Comparison of ENCODE assay signal across 8 cellular contexts in genomic region chr13:24671367-24672117, GRCh38. TPM values are rescaled to one million over a fixed set of nuclear protein-coding genes. Genes with fewer than 3 reads are reported as not detected.
DNase-seq lines count a peak whose midpoint lies in the region; ATAC-seq and TF ChIP-seq lines count a peak whose summit lies in the region.

No MANE protein-coding gene starts in this region.

- H3K4me3 ChIP-seq in Karpas-422 (ENCODE audit: low read length), result no peak overlapping the region
- H3K4me3 ChIP-seq in fibroblast of mammary gland (ENCODE audit: control insufficient read depth, low read depth, low read length), result peak overlapping the region; percentile 37
- no peak overlapping the region for H3K4me3 ChIP-seq in naive thymus-derived CD4-positive, alpha-beta T cell (ENCODE audit: low read length)

- no peak overlapping the region for H3K27ac Mint-ChIP-seq in activated CD8-positive, alpha-beta memory T cell treated with anti-CD3 and anti-CD28 coated beads, Interleukin-2, amount 10 ng/mL, durations not matched to agents 7 days and 5 days
- H3K27ac Mint-ChIP-seq in naive thymus-derived CD4-positive, alpha-beta T cell, result peak overlapping the region in 1 of 9 donors; percentile 59

- peak overlapping the region; percentile 27 for H3K4me2 ChIP-seq in Karpas-422 (ENCODE audit: low read depth, low read length, poor library complexity, severe bottlenecking)

- CTCF ChIA-PET in activated CD8-positive, alpha-beta memory T cell treated with anti-CD3 and anti-CD28 coated beads, Interleukin-2, amount 10 ng/mL, durations not matched to agents 7 days and 5 days (lab: Charles Lee), result interaction anchor here (1.1 to 3.5 kb wide), 8 partner anchors 11 to 98 kb away, joined by 3 to 29 read pairs (median 7); no protein-coding TSS in a partner anchor
- CTCF ChIA-PET in naive thymus-derived CD4-positive, alpha-beta T cell (lab: Charles Lee), result interaction anchor here (0.6 to 3.0 kb wide), 6 partner anchors 12 to 1081 kb away, joined by 3 to 21 read pairs (median 7); no protein-coding TSS in a partner anchor

- peak; percentile 30 for ATAC-seq in activated CD8-positive, alpha-beta memory T cell treated with anti-CD3 and anti-CD28 coated beads, Interleukin-2, amount 10 ng/mL, durations not matched to agents 7 days and 5 days
- ATAC-seq in naive thymus-derived CD4-positive, alpha-beta T cell, result peak; percentile 64
- ATAC-seq in HG02623 (IDR thresholded peaks at IDR 0.05; ENCODE audit: unreplicated experiment), result no peak
- ATAC-seq in HG02981 (IDR thresholded peaks at IDR 0.05; ENCODE audit: unreplicated experiment), result no peak

- no peak overlapping the region for H3K27ac ChIP-seq in Karpas-422 (ENCODE audit: low read length)
- H3K27ac ChIP-seq in naive thymus-derived CD4-positive, alpha-beta T cell (ENCODE audit: low read depth, low read length), result no peak overlapping the region

- TF ChIP-seq CTCF in fibroblast of mammary gland (conservative IDR thresholded peaks at IDR 0.05; ENCODE audit: control insufficient read depth, insufficient read depth, low read depth, low read length), result peak; percentile 85

- no peaks in the 10 kb centered on the region for H3K9me2 ChIP-seq in Karpas-422 (replicated peaks; ENCODE audit: insufficient read depth, low read length)

- no peaks in the 10 kb centered on the region for H3K9me3 Mint-ChIP-seq in activated CD8-positive, alpha-beta memory T cell treated with anti-CD3 and anti-CD28 coated beads, Interleukin-2, amount 10 ng/mL, durations not matched to agents 7 days and 5 days (ENCODE audit: low read depth)
- H3K9me3 Mint-ChIP-seq in naive thymus-derived CD4-positive, alpha-beta T cell, result no peaks in the 10 kb centered on the region

- no peaks in the 10 kb centered on the region for H3K9me3 ChIP-seq in Karpas-422 (ENCODE audit: low read length)
- H3K9me3 ChIP-seq in naive thymus-derived CD4-positive, alpha-beta T cell (ENCODE audit: control insufficient read depth in 2 of 3, low read length in 3 of 3), result no peaks in the 10 kb centered on the region

- no peaks in the 10 kb centered on the region for H3K36me3 ChIP-seq in Karpas-422 (ENCODE audit: insufficient read depth, low read length)
- no peaks in the 10 kb centered on the region for H3K36me3 ChIP-seq in naive thymus-derived CD4-positive, alpha-beta T cell (ENCODE audit: control insufficient read depth in 2 of 3, insufficient read depth in 3 of 3, low read length in 3 of 3)

- intact Hi-C loops in naive thymus-derived CD4-positive, alpha-beta T cell (cut with micrococcal nuclease), result loop anchor here (1.0 to 2.0 kb wide), 4 partner anchors 57 to 91 kb away; no protein-coding TSS in a partner anchor

- POLR2A ChIA-PET in naive thymus-derived CD4-positive, alpha-beta T cell (lab: Charles Lee), result no interaction called here

- H3K79me2 ChIP-seq in Karpas-422 (ENCODE audit: low read length), result no peaks in the 10 kb centered on the region

- H4K20me1 ChIP-seq in Karpas-422 (ENCODE audit: insufficient read depth, low read depth, low read length), result no peaks in the 10 kb centered on the region; the same call in 1 of the 2 replicates

- DNase-seq in activated CD8-positive, alpha-beta memory T cell treated with anti-CD3 and anti-CD28 coated beads, Interleukin-2, amount 10 ng/mL, durations not matched to agents 7 days and 5 days, result no peak
- no peak for DNase-seq in activated CD8-positive, alpha-beta memory T cell treated with anti-CD3 and anti-CD28 coated beads for 24 hours
- DNase-seq in Karpas-422 (no peak), SKM-1 (lab: John Stamatoyannopoulos, UW; ENCODE audit: unreplicated experiment) (peak; percentile 39), fibroblast of mammary gland (ENCODE audit: low read depth) (peak; percentile 85)
- peak in 1 of 9 donors; percentile 22 for DNase-seq in naive thymus-derived CD4-positive, alpha-beta T cell

- peaks cover 20% of the 10 kb centered on the region for H3K4me1 Mint-ChIP-seq in activated CD8-positive, alpha-beta memory T cell treated with anti-CD3 and anti-CD28 coated beads, Interleukin-2, amount 10 ng/mL, durations not matched to agents 7 days and 5 days
- peaks cover 7 to 12% (median 9%) of the 10 kb centered on the region in 7 donors for H3K4me1 Mint-ChIP-seq in naive thymus-derived CD4-positive, alpha-beta T cell

- no peak overlapping the region for H2AFZ ChIP-seq in Karpas-422 (ENCODE audit: low read length)

- H3K9ac ChIP-seq in Karpas-422 (ENCODE audit: low read length), result no peak overlapping the region

- peaks cover 30% of the 10 kb centered on the region for H3K4me1 ChIP-seq in Karpas-422 (ENCODE audit: low read length)
- no peaks in the 10 kb centered on the region for H3K4me1 ChIP-seq in naive thymus-derived CD4-positive, alpha-beta T cell (ENCODE audit: control insufficient read depth in 2 of 2, insufficient read depth in 2 of 2, low read length in 2 of 2)

- no peaks in the 10 kb centered on the region for H3K36me3 Mint-ChIP-seq in activated CD8-positive, alpha-beta memory T cell treated with anti-CD3 and anti-CD28 coated beads, Interleukin-2, amount 10 ng/mL, durations not matched to agents 7 days and 5 days
- H3K36me3 Mint-ChIP-seq in naive thymus-derived CD4-positive, alpha-beta T cell, result no peaks in the 10 kb centered on the region

- H3K27me3 Mint-ChIP-seq in activated CD8-positive, alpha-beta memory T cell treated with anti-CD3 and anti-CD28 coated beads, Interleukin-2, amount 10 ng/mL, durations not matched to agents 7 days and 5 days, result peaks cover 4% of the 10 kb centered on the region
- peaks cover 6 to 49% (median 14%) of the 10 kb centered on the region in 5 donors for H3K27me3 Mint-ChIP-seq in naive thymus-derived CD4-positive, alpha-beta T cell

- no peaks in the 10 kb centered on the region for H3K27me3 ChIP-seq in Karpas-422 (ENCODE audit: low read length)
- no peaks in the 10 kb centered on the region for H3K27me3 ChIP-seq in naive thymus-derived CD4-positive, alpha-beta T cell (ENCODE audit: control insufficient read depth in 2 of 2, insufficient read depth in 2 of 2, low read length in 2 of 2)

- no peak overlapping the region for H3K4me3 Mint-ChIP-seq in activated CD8-positive, alpha-beta memory T cell treated with anti-CD3 and anti-CD28 coated beads, Interleukin-2, amount 10 ng/mL, durations not matched to agents 7 days and 5 days
- peak overlapping the region in 7 of 10 donors; percentile 7 to 58 (median 46) for H3K4me3 Mint-ChIP-seq in naive thymus-derived CD4-positive, alpha-beta T cell

RNA-seq across cellular contexts. Expression of gene ATP12A, which starts 8.7 kb away (rescaled TPM):
- 1 to 10 TPM; 1.6 to 4.7 TPM for total RNA-seq in activated CD8-positive, alpha-beta memory T cell treated with anti-CD3 and anti-CD28 coated beads, Interleukin-2, amount 10 ng/mL, durations not matched to agents 7 days and 5 days
- total RNA-seq in Karpas-422 (2014; rRNA removed; shearing (Covaris generic); ENCODE audit: low replicate concordance), result not detected in 2 replicates
- under 1 TPM in 1 of 5 experiments, not detected in 4; 0.39 TPM for total RNA-seq in naive thymus-derived CD4-positive, alpha-beta T cell
- polyA plus RNA-seq in naive thymus-derived CD4-positive, alpha-beta T cell, result not detected

Comparison
In these comparisons a context has a peak if more than half of its experiments do, and no peak if none do; other contexts are left out.
1. ATAC-seq: peak in activated CD8-positive, alpha-beta memory T cell treated with anti-CD3 and anti-CD28 coated beads, Interleukin-2, amount 10 ng/mL, durations not matched to agents 7 days and 5 days (single experiment) and naive thymus-derived CD4-positive, alpha-beta T cell (single experiment); none in HG02623 (single experiment) and HG02981 (single experiment).
2. DNase-seq: peak in SKM-1 (single experiment) and fibroblast of mammary gland (single experiment); none in activated CD8-positive, alpha-beta memory T cell treated with anti-CD3 and anti-CD28 coated beads, Interleukin-2, amount 10 ng/mL, durations not matched to agents 7 days and 5 days (single experiment), activated CD8-positive, alpha-beta memory T cell treated with anti-CD3 and anti-CD28 coated beads for 24 hours (single experiment) and Karpas-422 (single experiment).